Comparison of ENCODE assay signal across 24 cellular contexts in the genomic region with DNA sequence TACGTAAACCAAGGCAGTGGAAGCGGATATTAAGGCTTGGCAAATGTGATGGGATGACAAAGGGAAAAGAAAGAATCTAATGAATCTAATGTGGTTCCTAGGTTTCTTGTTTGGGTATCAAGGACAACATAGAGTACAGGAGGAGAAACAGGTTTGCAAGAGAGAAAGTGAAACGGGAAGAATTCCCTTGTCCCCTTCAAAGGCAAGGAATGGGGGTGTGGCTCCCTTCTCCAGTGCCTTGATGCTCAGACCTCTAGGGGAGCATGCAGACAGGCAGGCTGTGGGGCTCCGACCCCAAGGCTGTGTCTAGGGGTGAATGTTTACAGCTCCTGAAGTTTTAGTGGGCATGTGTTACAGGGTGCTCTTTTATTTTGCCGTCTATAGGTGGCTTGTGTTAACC.
DNase-seq lines count a peak whose midpoint lies in the region; ATAC-seq and TF ChIP-seq lines count a peak whose summit lies in the region.
"Had no signal": no experiment of that assay in that cellular context is flagged by ENCODE, and none has a peak within 500 bp of the region (broad histone marks: within the 10 kb centered on the region; RNA-seq: fewer than 3 reads in every experiment).

No MANE protein-coding gene starts in this region.

- CTCF ChIA-PET in WTC11 (lab: Charles Lee) = no interaction called here

- H3K4me1 ChIP-seq in GM23338 (ENCODE audit: insufficient read depth) = no peaks in the 10 kb centered on the region
- H3K4me1 ChIP-seq: gastrocnemius medialis, spleen had no signal

- H3K27ac Mint-ChIP-seq in GM23338 (no peak overlapping the region), WTC11 (no peak overlapping the region), progenitor cell of endocrine pancreas (peak overlapping the region; percentile 15)
- H3K27ac Mint-ChIP-seq: activated CD4-positive, alpha-beta T cell treated with anti-CD3 and anti-CD28 coated beads, Interleukin-2, amount 10 ng/mL, durations not matched to agents 7 days and 5 days; activated naive CD8-positive, alpha-beta T cell treated with anti-CD3 and anti-CD28 coated beads for 36 hours; activated T-helper 17 cell treated with anti-CD3 and anti-CD28 coated beads, Interleukin-2, amount 50 U/mL, for 72 hours; CD8-positive, alpha-beta T cell had no signal

- H3K36me3 Mint-ChIP-seq in GM23338 (ENCODE audit: low read depth) = no peaks in the 10 kb centered on the region
- H3K36me3 Mint-ChIP-seq in WTC11 = no peaks in the 10 kb centered on the region
- no peaks in the 10 kb centered on the region for H3K36me3 Mint-ChIP-seq in progenitor cell of endocrine pancreas (ENCODE audit: insufficient read depth)
- H3K36me3 Mint-ChIP-seq: activated naive CD8-positive, alpha-beta T cell treated with anti-CD3 and anti-CD28 coated beads for 36 hours; CD8-positive, alpha-beta T cell had no signal

- H3K36me3 ChIP-seq in GM23338 (ENCODE audit: insufficient read depth) = no peaks in the 10 kb centered on the region
- H3K36me3 ChIP-seq in brain microvascular endothelial cell (replicated peaks) = no peaks in the 10 kb centered on the region
- H3K36me3 ChIP-seq: gastrocnemius medialis, neutrophil, spleen, thoracic aorta had no signal

- H3K79me2 ChIP-seq in GM23338 (replicated peaks; ENCODE audit: insufficient read depth) = no peaks in the 10 kb centered on the region

- peak overlapping the region; percentile 72 for H2AFZ ChIP-seq in GM23338

- H3K27me3 ChIP-seq in GM23338 (ENCODE audit: insufficient read depth) = no peaks in the 10 kb centered on the region
- no peaks in the 10 kb centered on the region for H3K27me3 ChIP-seq in brain microvascular endothelial cell (replicated peaks)
- H3K27me3 ChIP-seq: gastrocnemius medialis, neutrophil, spleen had no signal

- DNase-seq in GM23338 (ENCODE audit: low spot score) (peak; percentile 64), M059J (ENCODE audit: low read depth) (peak; percentile 20), WTC11 (ENCODE audit: low spot score) (peak; percentile 14), progenitor cell of endocrine pancreas (ENCODE audit: low spot score, unreplicated experiment) (no peak), brain microvascular endothelial cell (no peak), GF-D8 (lab: John Stamatoyannopoulos, UW) (no peak)
- DNase-seq: activated CD4-positive, alpha-beta T cell treated with anti-CD3 and anti-CD28 coated beads, Interleukin-2, amount 10 ng/mL, durations not matched to agents 7 days and 5 days; activated naive CD8-positive, alpha-beta T cell treated with anti-CD3 and anti-CD28 coated beads for 36 hours; CD8-positive, alpha-beta T cell; DMS79; gastrocnemius medialis; KG1; kidney glomerular epithelial cell; NCI-H1048; NCI-H187; SHP77; spleen; stimulated activated CD4-positive, alpha-beta T cell treated with anti-CD3 and anti-CD28 coated beads, Interleukin-4, amount 100 ng/mL, for 1 hour; stimulated activated naive CD4-positive, alpha-beta T cell; T-helper 1 cell had no signal

- TF ChIP-seq CTCF in GM23338 (conservative IDR thresholded peaks at IDR 0.05; ENCODE audit: low read depth in 2 of 2) (no peak), WTC11 (IDR thresholded peaks at IDR 0.05) (no peak), progenitor cell of endocrine pancreas (IDR thresholded peaks at IDR 0.05; ENCODE audit: unreplicated experiment) (no peak), brain microvascular endothelial cell (IDR thresholded peaks at IDR 0.05; ENCODE audit: low read depth, low read length, missing control alignments) (no peak)

- H3K4me1 Mint-ChIP-seq in GM23338 = peaks cover 11% of the 10 kb centered on the region
- H3K4me1 Mint-ChIP-seq in WTC11 = peaks cover 13% of the 10 kb centered on the region
- no peaks in the 10 kb centered on the region for H3K4me1 Mint-ChIP-seq in progenitor cell of endocrine pancreas (ENCODE audit: low read depth)
- H3K4me1 Mint-ChIP-seq: activated CD4-positive, alpha-beta T cell treated with anti-CD3 and anti-CD28 coated beads, Interleukin-2, amount 10 ng/mL, durations not matched to agents 7 days and 5 days; activated naive CD8-positive, alpha-beta T cell treated with anti-CD3 and anti-CD28 coated beads for 36 hours; activated T-helper 17 cell treated with anti-CD3 and anti-CD28 coated beads, Interleukin-2, amount 50 U/mL, for 72 hours had no signal

- H3K9me3 Mint-ChIP-seq in GM23338 (no peaks in the 10 kb centered on the region), WTC11 (no peaks in the 10 kb centered on the region), progenitor cell of endocrine pancreas (ENCODE audit: low read depth) (no peaks in the 10 kb centered on the region)
- H3K9me3 Mint-ChIP-seq: activated CD4-positive, alpha-beta T cell treated with anti-CD3 and anti-CD28 coated beads, Interleukin-2, amount 10 ng/mL, durations not matched to agents 7 days and 5 days; activated naive CD8-positive, alpha-beta T cell treated with anti-CD3 and anti-CD28 coated beads for 36 hours; activated T-helper 17 cell treated with anti-CD3 and anti-CD28 coated beads, Interleukin-2, amount 50 U/mL, for 72 hours; CD8-positive, alpha-beta T cell had no signal

- H3K27ac ChIP-seq in GM23338 (ENCODE audit: low read depth) (no peak overlapping the region), brain microvascular endothelial cell (no peak overlapping the region)
- H3K27ac ChIP-seq: gastrocnemius medialis, neutrophil, spleen, thoracic aorta had no signal

- H4K20me1 ChIP-seq in GM23338 (replicated peaks; ENCODE audit: insufficient read depth) = no peaks in the 10 kb centered on the region

- H3K4me3 ChIP-seq in GM23338 (no peak overlapping the region), brain microvascular endothelial cell (ENCODE audit: low read depth, low read length) (no peak overlapping the region)
- H3K4me3 ChIP-seq: gastrocnemius medialis, spleen, thoracic aorta had no signal

- H3K27me3 Mint-ChIP-seq in GM23338 (ENCODE audit: insufficient read depth, low read depth, poor library complexity) = peaks cover 2% of the 10 kb centered on the region
- H3K27me3 Mint-ChIP-seq in WTC11 (ENCODE audit: low read depth) = no peaks in the 10 kb centered on the region
- no peaks in the 10 kb centered on the region for H3K27me3 Mint-ChIP-seq in progenitor cell of endocrine pancreas
- H3K27me3 Mint-ChIP-seq: activated CD4-positive, alpha-beta T cell treated with anti-CD3 and anti-CD28 coated beads, Interleukin-2, amount 10 ng/mL, durations not matched to agents 7 days and 5 days; activated T-helper 17 cell treated with anti-CD3 and anti-CD28 coated beads, Interleukin-2, amount 50 U/mL, for 72 hours had no signal

- no peaks in the 10 kb centered on the region for H3K9me2 ChIP-seq in GM23338 (ENCODE audit: insufficient read depth)

- in situ Hi-C loops in brain microvascular endothelial cell (cut with HindIII; ENCODE audit: low pct_ligation_motif_present, low sequenced_read_pairs) = no loop called here

- H3K4me2 ChIP-seq in GM23338 = no peak overlapping the region

- H3K4me3 Mint-ChIP-seq in GM23338 = no peak overlapping the region
- H3K4me3 Mint-ChIP-seq in WTC11 = no peak overlapping the region
- H3K4me3 Mint-ChIP-seq in progenitor cell of endocrine pancreas (ENCODE audit: low read depth) = no peak overlapping the region
- H3K4me3 Mint-ChIP-seq: activated CD4-positive, alpha-beta T cell treated with anti-CD3 and anti-CD28 coated beads, Interleukin-2, amount 10 ng/mL, durations not matched to agents 7 days and 5 days; activated naive CD8-positive, alpha-beta T cell treated with anti-CD3 and anti-CD28 coated beads for 36 hours; activated T-helper 17 cell treated with anti-CD3 and anti-CD28 coated beads, Interleukin-2, amount 50 U/mL, for 72 hours; CD8-positive, alpha-beta T cell had no signal

- POLR2A ChIA-PET in WTC11 (lab: Charles Lee) = interaction anchor here (0.7 kb wide), 1 partner anchor 20 kb away, joined by 5 read pairs; no protein-coding TSS in a partner anchor

- ATAC-seq in GM23338 (peak; percentile 75), WTC11 (peak; percentile 50; the same call in 1 of the 2 replicates), HG03439 (IDR thresholded peaks at IDR 0.05; ENCODE audit: unreplicated experiment) (no peak)
- ATAC-seq: activated T-helper 17 cell treated with anti-CD3 and anti-CD28 coated beads, Interleukin-2, amount 50 U/mL, for 72 hours; CD8-positive, alpha-beta T cell; gastrocnemius medialis had no signal

- H3F3A ChIP-seq in GM23338 (replicated peaks; ENCODE audit: low read depth) = no peaks in the 10 kb centered on the region

TF ChIP-seq in GM23338, 12 proteins besides CTCF, POLR2A, EP300 and RAD21 (continues in another document):
- TF ChIP-seq EZH2 (IDR thresholded peaks at IDR 0.05; ENCODE audit: low read depth, unreplicated experiment) (no peak), NANOG (IDR thresholded peaks at IDR 0.05; ENCODE audit: borderline replicate concordance) (no peak)
- TF ChIP-seq, protein P1, sequence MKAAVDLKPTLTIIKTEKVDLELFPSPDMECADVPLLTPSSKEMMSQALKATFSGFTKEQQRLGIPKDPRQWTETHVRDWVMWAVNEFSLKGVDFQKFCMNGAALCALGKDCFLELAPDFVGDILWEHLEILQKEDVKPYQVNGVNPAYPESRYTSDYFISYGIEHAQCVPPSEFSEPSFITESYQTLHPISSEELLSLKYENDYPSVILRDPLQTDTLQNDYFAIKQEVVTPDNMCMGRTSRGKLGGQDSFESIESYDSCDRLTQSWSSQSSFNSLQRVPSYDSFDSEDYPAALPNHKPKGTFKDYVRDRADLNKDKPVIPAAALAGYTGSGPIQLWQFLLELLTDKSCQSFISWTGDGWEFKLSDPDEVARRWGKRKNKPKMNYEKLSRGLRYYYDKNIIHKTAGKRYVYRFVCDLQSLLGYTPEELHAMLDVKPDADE (IDR thresholded peaks at IDR 0.05) = no peak

TF ChIP-seq in WTC11, 78 proteins besides CTCF, POLR2A, EP300 and RAD21 (continues in another document):
- TF ChIP-seq KAT7 (CRISPR knock-in tag; IDR thresholded peaks at IDR 0.05; ENCODE audit: borderline replicate concordance) (no peak), ZNF121 (CRISPR knock-in tag; IDR thresholded peaks at IDR 0.05) (no peak), TEAD1 (CRISPR knock-in tag; IDR thresholded peaks at IDR 0.05) (no peak), OVOL2 (CRISPR knock-in tag; IDR thresholded peaks at IDR 0.05; ENCODE audit: borderline replicate concordance) (no peak), ZBTB21 (CRISPR knock-in tag; IDR thresholded peaks at IDR 0.05; ENCODE audit: borderline replicate concordance) (no peak)
- TF ChIP-seq, protein P2, sequence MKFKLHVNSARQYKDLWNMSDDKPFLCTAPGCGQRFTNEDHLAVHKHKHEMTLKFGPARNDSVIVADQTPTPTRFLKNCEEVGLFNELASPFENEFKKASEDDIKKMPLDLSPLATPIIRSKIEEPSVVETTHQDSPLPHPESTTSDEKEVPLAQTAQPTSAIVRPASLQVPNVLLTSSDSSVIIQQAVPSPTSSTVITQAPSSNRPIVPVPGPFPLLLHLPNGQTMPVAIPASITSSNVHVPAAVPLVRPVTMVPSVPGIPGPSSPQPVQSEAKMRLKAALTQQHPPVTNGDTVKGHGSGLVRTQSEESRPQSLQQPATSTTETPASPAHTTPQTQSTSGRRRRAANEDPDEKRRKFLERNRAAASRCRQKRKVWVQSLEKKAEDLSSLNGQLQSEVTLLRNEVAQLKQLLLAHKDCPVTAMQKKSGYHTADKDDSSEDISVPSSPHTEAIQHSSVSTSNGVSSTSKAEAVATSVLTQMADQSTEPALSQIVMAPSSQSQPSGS (CRISPR knock-in tag; IDR thresholded peaks at IDR 0.05; ENCODE audit: borderline replicate concordance, low read depth) = no peak

Comparison
In these comparisons a context has a peak if more than half of its experiments do, and no peak if none do; other contexts are left out.
1. DNase-seq: peak in GM23338 (single experiment), M059J (single experiment) and WTC11 (single experiment); none in progenitor cell of endocrine pancreas (single experiment), brain microvascular endothelial cell (single experiment) and GF-D8 (single experiment).